Comparison of ENCODE assay signal across 33 cellular contexts in genomic region chr2:46810195-46810594, GRCh38.
"Had no signal": no experiment of that assay in that cellular context is flagged by ENCODE, and none has a peak within 500 bp of the region (broad histone marks: within the 10 kb centered on the region; RNA-seq: fewer than 3 reads in every experiment).

No MANE protein-coding gene starts in this region.

- H3K36me3 Mint-ChIP-seq: activated naive CD8-positive, alpha-beta T cell treated with anti-CD3 and anti-CD28 coated beads, Interleukin-2, amount 10 ng/mL, durations not matched to agents 7 days and 5 days; WTC11 had no signal

- H3K4me3 ChIP-seq: ascending aorta, cardiac muscle cell, PC-9 had no signal

- H3K4me1 Mint-ChIP-seq: activated CD4-positive, alpha-beta T cell treated with anti-CD3 and anti-CD28 coated beads for 36 hours; activated CD4-positive, alpha-beta T cell treated with anti-CD3 and anti-CD28 coated beads, Interleukin-2, amount 10 ng/mL, durations not matched to agents 7 days and 5 days; activated naive CD4-positive, alpha-beta T cell treated with anti-CD3 and anti-CD28 coated beads, Interleukin-2, amount 50 U/mL, for 24 hours; activated naive CD8-positive, alpha-beta T cell treated with anti-CD3 and anti-CD28 coated beads, Interleukin-2, amount 10 ng/mL, durations not matched to agents 7 days and 5 days had no signal

- H2AFZ ChIP-seq: PC-9 had no signal

- ATAC-seq: activated CD4-positive, alpha-beta T cell treated with anti-CD3 and anti-CD28 coated beads for 36 hours; activated CD4-positive, CD25-positive, alpha-beta regulatory T cell treated with anti-CD3 and anti-CD28 coated beads, Interleukin-2, amount 50 U/mL, for 24 hours; activated CD8-positive, alpha-beta T cell treated with anti-CD3 and anti-CD28 coated beads, Interleukin-2, amount 10 ng/mL, durations not matched to agents 7 days and 5 days; WTC11 had no signal

- FAIRE-seq: RCC 7860, TTC549 had no signal

- H3K27ac ChIP-seq: ascending aorta, cardiac muscle cell, PC-9 had no signal

- H3K9me3 Mint-ChIP-seq: activated CD4-positive, alpha-beta T cell treated with anti-CD3 and anti-CD28 coated beads, Interleukin-2, amount 10 ng/mL, durations not matched to agents 7 days and 5 days; activated naive CD8-positive, alpha-beta T cell treated with anti-CD3 and anti-CD28 coated beads, Interleukin-2, amount 10 ng/mL, durations not matched to agents 7 days and 5 days; activated T-helper 2 cell treated with anti-CD3 and anti-CD28 coated beads, Interferon-gamma antibody, Interleukin-2, Interleukin-4, amounts not matched to agents 10 μg/mL and 5 μg/mL and 100 μg/mL, durations not matched to agents 14 hours and 24 hours and 36 hours; T-helper 1 cell treated with Interleukin-12 subunit alpha and Interleukin-12 subunit beta and Interleukin-4 antibody, amounts not matched to agents 30 μg/mL and 1 μg/mL, for 36 hours; T-helper 2 cell treated with Interferon-gamma antibody and Interleukin-4, amounts not matched to agents 5 μg/mL and 100 μg/mL, for 36 hours; WTC11 had no signal

- DNase-seq: activated CD4-positive, alpha-beta T cell treated with anti-CD3 and anti-CD28 coated beads for 36 hours; activated CD4-positive, alpha-beta T cell treated with anti-CD3 and anti-CD28 coated beads, Interleukin-2, amount 10 ng/mL, durations not matched to agents 7 days and 5 days; activated CD4-positive, alpha-beta T cell treated with anti-CD3 and anti-CD28 coated beads, Interleukin-2, amount 50 U/mL, for 48 hours; activated gamma-delta T cell; activated naive CD4-positive, alpha-beta T cell treated with Interleukin-2 at 50 U/mL for 16 hours; activated naive CD8-positive, alpha-beta T cell treated with anti-CD3 and anti-CD28 coated beads, Interleukin-2, amount 10 ng/mL, durations not matched to agents 7 days and 5 days; activated T-cell treated with anti-CD3 and anti-CD28 coated beads, Interleukin-2, amount 50 U/mL, for 24 hours; amygdala; KG1; MM.1S; MV-4-11; NCI-H1092; NCI-H1436 treated with DMSO at 0.1 percent for 48 hours; NCI-H1694 treated with DMSO at 0.1 percent for 48 hours; NCI-H2029; NCI-H2171; NCI-H510A; NCI-H526; NCI-H748 treated with DMSO at 0.1 percent for 48 hours; NK-92 treated with Interleukin-12 subunit alpha and Interleukin-12 subunit beta, amount 100 ng/mL, for 24 hours; PC-9; Right ventricle myocardium superior had no signal

- H3K27me3 ChIP-seq: ascending aorta had no signal

- H3K36me3 ChIP-seq: ascending aorta, cardiac muscle cell had no signal

- H3K4me2 ChIP-seq: PC-9 had no signal

- H3K9me3 ChIP-seq: ascending aorta had no signal

- H3K27ac Mint-ChIP-seq: activated CD4-positive, alpha-beta T cell treated with anti-CD3 and anti-CD28 coated beads for 36 hours; activated CD4-positive, alpha-beta T cell treated with anti-CD3 and anti-CD28 coated beads, Interleukin-2, amount 10 ng/mL, durations not matched to agents 7 days and 5 days; activated CD8-positive, alpha-beta T cell treated with anti-CD3 and anti-CD28 coated beads, Interleukin-2, amount 10 ng/mL, durations not matched to agents 7 days and 5 days; activated naive CD4-positive, alpha-beta T cell treated with anti-CD3 and anti-CD28 coated beads, Interleukin-2, amount 50 U/mL, for 24 hours; activated naive CD8-positive, alpha-beta T cell treated with anti-CD3 and anti-CD28 coated beads, Interleukin-2, amount 10 ng/mL, durations not matched to agents 7 days and 5 days; activated T-cell treated with anti-CD3 and anti-CD28 coated beads, Interleukin-2, amount 50 U/mL, for 24 hours; activated T-helper 2 cell treated with anti-CD3 and anti-CD28 coated beads, Interferon-gamma antibody, Interleukin-2, Interleukin-4, amounts not matched to agents 10 μg/mL and 5 μg/mL and 100 μg/mL, durations not matched to agents 14 hours and 24 hours and 36 hours; T-helper 1 cell treated with Interleukin-12 subunit alpha and Interleukin-12 subunit beta and Interleukin-4 antibody, amounts not matched to agents 30 μg/mL and 1 μg/mL, for 36 hours; T-helper 2 cell treated with Interferon-gamma antibody and Interleukin-4, amounts not matched to agents 5 μg/mL and 100 μg/mL, for 36 hours; WTC11 had no signal

- H3K4me3 Mint-ChIP-seq: activated CD4-positive, alpha-beta T cell treated with anti-CD3 and anti-CD28 coated beads for 36 hours; activated CD4-positive, alpha-beta T cell treated with anti-CD3 and anti-CD28 coated beads, Interleukin-2, amount 10 ng/mL, durations not matched to agents 7 days and 5 days; activated CD8-positive, alpha-beta T cell treated with anti-CD3 and anti-CD28 coated beads, Interleukin-2, amount 10 ng/mL, durations not matched to agents 7 days and 5 days; activated naive CD4-positive, alpha-beta T cell treated with anti-CD3 and anti-CD28 coated beads, Interleukin-2, amount 50 U/mL, for 24 hours; activated naive CD8-positive, alpha-beta T cell treated with anti-CD3 and anti-CD28 coated beads, Interleukin-2, amount 10 ng/mL, durations not matched to agents 7 days and 5 days; activated T-cell treated with anti-CD3 and anti-CD28 coated beads, Interleukin-2, amount 50 U/mL, for 24 hours; T-helper 1 cell treated with Interleukin-12 subunit alpha and Interleukin-12 subunit beta and Interleukin-4 antibody, amounts not matched to agents 30 μg/mL and 1 μg/mL, for 36 hours; T-helper 2 cell treated with Interferon-gamma antibody and Interleukin-4, amounts not matched to agents 5 μg/mL and 100 μg/mL, for 36 hours; WTC11 had no signal
